28 cellular contexts compared by ENCODE assay signal in genomic region chr2:42057902-42058450, GRCh38. TPM values are rescaled to one million over a fixed set of nuclear protein-coding genes. Genes with fewer than 3 reads are reported as not detected.
A peak's percentile ranks its signal among the peaks of the same experiment; 100 is the strongest.
DNase-seq lines count a peak whose midpoint lies in the region; ATAC-seq, FAIRE-seq and TF ChIP-seq lines count a peak whose summit lies in the region.
"Had no signal": no experiment of that assay in that cellular context is flagged by ENCODE, and none has a peak within 500 bp of the region (broad histone marks: within the 10 kb centered on the region; RNA-seq: fewer than 3 reads in every experiment).

No MANE protein-coding gene starts in this region.

- H3K4me3 Mint-ChIP-seq in type B pancreatic cell = no peak overlapping the region
- no peak overlapping the region for H3K4me3 Mint-ChIP-seq in activated naive CD8-positive, alpha-beta T cell treated with anti-CD3 and anti-CD28 coated beads, Interleukin-2, amount 50 U/mL, for 24 hours
- H3K4me3 Mint-ChIP-seq: CD14-positive monocyte; IgD-negative memory B cell; naive thymus-derived CD4-positive, alpha-beta T cell; stimulated activated naive CD8-positive, alpha-beta T cell treated with anti-CD3 and anti-CD28 coated beads, Interleukin-15, Interleukin-2, amounts not matched to agents 100 ng/mL and 50 ng/mL, for 24 hours had no signal

- H3K27me3 ChIP-seq in right atrium auricular region = no peaks in the 10 kb centered on the region
- no peaks in the 10 kb centered on the region for H3K27me3 ChIP-seq in heart right ventricle
- no peaks in the 10 kb centered on the region for H3K27me3 ChIP-seq in mesenchymal stem cell (ENCODE audit: control insufficient read depth in 1 of 2, insufficient read depth in 1 of 2, low read length in 2 of 2)
- H3K27me3 ChIP-seq in skeletal muscle tissue (ENCODE audit: control insufficient read depth in 3 of 3, insufficient read depth in 3 of 3, low read length in 3 of 3) = no peaks in the 10 kb centered on the region
- H3K27me3 ChIP-seq: SJCRH30, thyroid gland had no signal

- H3K27ac ChIP-seq in right atrium auricular region (peak overlapping the region; percentile 63 to 96), heart right ventricle (peak overlapping the region in 2 of 10 donors; percentile 91 to 93), mesenchymal stem cell (ENCODE audit: low read length, poor library complexity, severe bottlenecking) (no peak overlapping the region), skeletal muscle tissue (ENCODE audit: low read depth, low read length) (peak overlapping the region; percentile 8)
- H3K27ac ChIP-seq: SJCRH30, thyroid gland, WERI-Rb-1 had no signal

- 87 to 88% methylated on average over 10 of the region's 10 CpGs for WGBS in heart right ventricle, 2 donors
- WGBS in mesenchymal stem cell = 99% methylated on average over 7 of the region's 10 CpGs

- FAIRE-seq in RCC 7860 (lab: Jason Lieb, UNC) = no peak
- FAIRE-seq: bronchial epithelial cell, small intestine had no signal

- H3K27me3 Mint-ChIP-seq in type B pancreatic cell = no peaks in the 10 kb centered on the region
- peaks cover 6% of the 10 kb centered on the region for H3K27me3 Mint-ChIP-seq in activated naive CD8-positive, alpha-beta T cell treated with anti-CD3 and anti-CD28 coated beads, Interleukin-2, amount 50 U/mL, for 24 hours
- H3K27me3 Mint-ChIP-seq: stimulated activated naive CD8-positive, alpha-beta T cell treated with anti-CD3 and anti-CD28 coated beads, Interleukin-15, Interleukin-2, amounts not matched to agents 100 ng/mL and 50 ng/mL, for 24 hours had no signal

- intact Hi-C loops in heart right ventricle (cut with DNase I) = no loop called here

- no peak overlapping the region for H2BK120ac ChIP-seq in mesenchymal stem cell (ENCODE audit: low read depth, low read length)

- H2AFZ ChIP-seq in mesenchymal stem cell (ENCODE audit: low read depth, low read length) = no peak overlapping the region

- H3K4me2 ChIP-seq in mesenchymal stem cell (ENCODE audit: low read length, poor library complexity, severe bottlenecking) = no peak overlapping the region

- no peaks in the 10 kb centered on the region for H3K9me3 Mint-ChIP-seq in type B pancreatic cell
- no peaks in the 10 kb centered on the region for H3K9me3 Mint-ChIP-seq in activated naive CD8-positive, alpha-beta T cell treated with anti-CD3 and anti-CD28 coated beads, Interleukin-2, amount 50 U/mL, for 24 hours
- H3K9me3 Mint-ChIP-seq: activated naive CD4-positive, alpha-beta T cell treated with anti-CD3 and anti-CD28 coated beads, Interleukin-2, amount 50 U/mL, for 72 hours; CD14-positive monocyte; naive thymus-derived CD4-positive, alpha-beta T cell; stimulated activated naive CD8-positive, alpha-beta T cell treated with anti-CD3 and anti-CD28 coated beads, Interleukin-15, Interleukin-2, amounts not matched to agents 100 ng/mL and 50 ng/mL, for 24 hours had no signal

- H2BK5ac ChIP-seq in mesenchymal stem cell (ENCODE audit: low read depth, low read length, poor library complexity, severe bottlenecking) = no peak overlapping the region

- peaks cover 15% of the 10 kb centered on the region for H3K79me1 ChIP-seq in mesenchymal stem cell (replicated peaks; ENCODE audit: low read length, poor library complexity, severe bottlenecking)

- no peak overlapping the region for H3K4ac ChIP-seq in mesenchymal stem cell (ENCODE audit: low read depth in 1 of 2, low read length in 2 of 2)

- no peak overlapping the region for H4K8ac ChIP-seq in mesenchymal stem cell (ENCODE audit: low read length)

- H3K9ac ChIP-seq in mesenchymal stem cell (ENCODE audit: low read length) (no peak overlapping the region), skeletal muscle tissue (ENCODE audit: low read depth in 1 of 3, low read length in 3 of 3) (peak overlapping the region in 1 of 3 donors; percentile 54)

- no peak overlapping the region for H3K14ac ChIP-seq in mesenchymal stem cell (ENCODE audit: low read length in 2 of 2)

- H2BK15ac ChIP-seq in mesenchymal stem cell (ENCODE audit: low read depth, poor library complexity, severe bottlenecking) = no peak overlapping the region

- DNase-seq in right atrium auricular region (ENCODE audit: low spot score) = no peak
- DNase-seq in heart right ventricle = no peak
- no peak for DNase-seq in mesenchymal stem cell
- DNase-seq in type B pancreatic cell (ENCODE audit: extremely low spot score, unreplicated experiment) = no peak
- no peak for DNase-seq in RCC 7860 (ENCODE audit: low spot score)
- no peak for DNase-seq in activated naive CD8-positive, alpha-beta T cell treated with anti-CD3 and anti-CD28 coated beads, Interleukin-2, amount 50 U/mL, for 24 hours
- DNase-seq: 8988T; activated CD4-positive, alpha-beta T cell treated with anti-CD3 and anti-CD28 coated beads for 48 hours; activated CD8-positive, alpha-beta memory T cell treated with anti-CD3 and anti-CD28 coated beads for 24 hours; activated T-cell treated with anti-CD3 and anti-CD28 coated beads for 4 hours; anterior cingulate cortex; H7; islet precursor cell; left ventricle myocardium superior; naive thymus-derived CD4-positive, alpha-beta T cell; NCI-H446; SJCRH30; small intestine; T1000; thyroid gland; WERI-Rb-1 had no signal

- H3K36me3 Mint-ChIP-seq in type B pancreatic cell = peaks cover 3% of the 10 kb centered on the region
- H3K36me3 Mint-ChIP-seq in activated naive CD8-positive, alpha-beta T cell treated with anti-CD3 and anti-CD28 coated beads, Interleukin-2, amount 50 U/mL, for 24 hours (ENCODE audit: low read depth) = no peaks in the 10 kb centered on the region
- H3K36me3 Mint-ChIP-seq: activated naive CD4-positive, alpha-beta T cell treated with anti-CD3 and anti-CD28 coated beads, Interleukin-2, amount 50 U/mL, for 72 hours; CD14-positive monocyte; IgD-negative memory B cell; naive thymus-derived CD4-positive, alpha-beta T cell had no signal

- H3K9me3 ChIP-seq in right atrium auricular region (no peaks in the 10 kb centered on the region), heart right ventricle (no peaks in the 10 kb centered on the region), mesenchymal stem cell (ENCODE audit: control insufficient read depth, low read length) (no peaks in the 10 kb centered on the region), skeletal muscle tissue (ENCODE audit: control insufficient read depth in 3 of 3, low read length in 3 of 3) (no peaks in the 10 kb centered on the region)
- H3K9me3 ChIP-seq: SJCRH30, thyroid gland had no signal

- no peak overlapping the region for H3K18ac ChIP-seq in mesenchymal stem cell (ENCODE audit: low read depth in 1 of 2, low read length in 2 of 2)

- H3K4me1 ChIP-seq in right atrium auricular region (peaks cover 0 to 68% of the 10 kb centered on the region in 2 donors), heart right ventricle (peaks cover 26 to 81% (median 65%) of the 10 kb centered on the region in 9 donors), mesenchymal stem cell (ENCODE audit: control insufficient read depth, insufficient read depth, low read depth, low read length) (peaks cover 22% of the 10 kb centered on the region), skeletal muscle tissue (ENCODE audit: control insufficient read depth in 3 of 3, insufficient read depth in 3 of 3, low read length in 3 of 3) (peaks cover 76 to 80% (median 79%) of the 10 kb centered on the region in 3 donors)

- H2AK5ac ChIP-seq in mesenchymal stem cell (ENCODE audit: low read length, severe bottlenecking) = no peak overlapping the region

- peaks cover 28% of the 10 kb centered on the region for H3K4me1 Mint-ChIP-seq in type B pancreatic cell (ENCODE audit: unreplicated experiment)
- no peaks in the 10 kb centered on the region for H3K4me1 Mint-ChIP-seq in activated naive CD8-positive, alpha-beta T cell treated with anti-CD3 and anti-CD28 coated beads, Interleukin-2, amount 50 U/mL, for 24 hours
- H3K4me1 Mint-ChIP-seq: IgD-negative memory B cell had no signal

- H3K36me3 ChIP-seq in right atrium auricular region (peaks cover 60% of the 10 kb centered on the region), heart right ventricle (peaks cover 0 to 68% (median 38%) of the 10 kb centered on the region in 9 donors), mesenchymal stem cell (ENCODE audit: control insufficient read depth in 1 of 2, insufficient read depth in 2 of 2, low read depth in 1 of 2, low read length in 2 of 2) (peaks cover 59 to 65% of the 10 kb centered on the region in 2 experiments), skeletal muscle tissue (ENCODE audit: control insufficient read depth in 3 of 3, insufficient read depth in 3 of 3, low read length in 3 of 3) (peaks cover 43 to 54% (median 52%) of the 10 kb centered on the region in 3 donors)
- H3K36me3 ChIP-seq: WERI-Rb-1 had no signal

- ATAC-seq in heart right ventricle (no peak), HG03135 (IDR thresholded peaks at IDR 0.05; ENCODE audit: unreplicated experiment) (no peak)
- no peak for ATAC-seq in activated naive CD8-positive, alpha-beta T cell treated with anti-CD3 and anti-CD28 coated beads, Interleukin-2, amount 50 U/mL, for 24 hours
- ATAC-seq: activated naive CD4-positive, alpha-beta T cell treated with anti-CD3 and anti-CD28 coated beads, Interleukin-2, amount 50 U/mL, for 72 hours; left ventricle myocardium superior; naive thymus-derived CD4-positive, alpha-beta T cell had no signal

- no peak overlapping the region for H3K27ac Mint-ChIP-seq in type B pancreatic cell
- no peak overlapping the region for H3K27ac Mint-ChIP-seq in activated naive CD8-positive, alpha-beta T cell treated with anti-CD3 and anti-CD28 coated beads, Interleukin-2, amount 50 U/mL, for 24 hours
- H3K27ac Mint-ChIP-seq: activated naive CD4-positive, alpha-beta T cell treated with anti-CD3 and anti-CD28 coated beads, Interleukin-2, amount 50 U/mL, for 72 hours; CD14-positive monocyte; IgD-negative memory B cell; naive thymus-derived CD4-positive, alpha-beta T cell; stimulated activated naive CD8-positive, alpha-beta T cell treated with anti-CD3 and anti-CD28 coated beads, Interleukin-15, Interleukin-2, amounts not matched to agents 100 ng/mL and 50 ng/mL, for 24 hours had no signal

- no peak overlapping the region for H3K23ac ChIP-seq in mesenchymal stem cell (ENCODE audit: low read length in 2 of 2)

- peak overlapping the region; percentile 1 for H4K91ac ChIP-seq in mesenchymal stem cell (ENCODE audit: low read length)

- no peak overlapping the region for H3K4me3 ChIP-seq in right atrium auricular region
- H3K4me3 ChIP-seq in heart right ventricle = no peak overlapping the region
- peak overlapping the region in 1 of 2 experiments; percentile 20 for H3K4me3 ChIP-seq in mesenchymal stem cell (ENCODE audit: insufficient read depth in 1 of 2, low read depth in 1 of 2, low read length in 2 of 2)
- no peak overlapping the region for H3K4me3 ChIP-seq in skeletal muscle tissue (ENCODE audit: low read length in 3 of 3)
- H3K4me3 ChIP-seq: SJCRH30, thyroid gland had no signal

- TF ChIP-seq CTCF in right atrium auricular region (IDR thresholded peaks at IDR 0.05) = no peak
- TF ChIP-seq CTCF in heart right ventricle (IDR thresholded peaks at IDR 0.05) = no peak
- TF ChIP-seq CTCF in type B pancreatic cell (conservative IDR thresholded peaks at IDR 0.05) = no peak

- H2BK12ac ChIP-seq in mesenchymal stem cell (ENCODE audit: low read length in 2 of 2) = no peak overlapping the region

RNA-seq across cellular contexts. Expression of gene PKDCC, which starts 10.2 kb away (rescaled TPM):
- total RNA-seq in right atrium auricular region (100 to 1,000 TPM in 1 of 2 donors, 10 to 100 TPM in 1; 66.0 to 128 TPM), heart right ventricle (100 to 1,000 TPM in 2 of 10 donors, 10 to 100 TPM in 8; 25.1 to 263 (median 41.5) TPM), skeletal muscle tissue (89.2 TPM), type B pancreatic cell (ENCODE audit: low replicate concordance) (81.8 and 158 TPM in 2 replicates)
- 100 to 1,000 TPM in 1 of 2 donors, 10 to 100 TPM in 1; 91.4 to 121 TPM for polyA plus RNA-seq in heart right ventricle
- 35.7 TPM for polyA plus RNA-seq in mesenchymal stem cell (2013, experiment 1 of 2)
- polyA plus RNA-seq in mesenchymal stem cell (2013, experiment 2 of 2) = 35.3 TPM
- total RNA-seq: activated naive CD4-positive, alpha-beta T cell treated with anti-CD3 and anti-CD28 coated beads, Interleukin-2, amount 50 U/mL, for 72 hours; naive thymus-derived CD4-positive, alpha-beta T cell had no signal
- polyA plus RNA-seq: CD14-positive monocyte; IgD-negative memory B cell; naive thymus-derived CD4-positive, alpha-beta T cell had no signal
